Comparison of ENCODE assay signal across 1 cellular context in genomic region chr19:46487802-46488445, GRCh38.
TF ChIP-seq lines count a peak whose summit lies in the region.

No MANE protein-coding gene starts in this region.

TF ChIP-seq in HepG2, 621 proteins besides CTCF, POLR2A, EP300 and RAD21 (continues in another document):
- TF ChIP-seq NR2F6 (IDR thresholded peaks at IDR 0.05) (no peak), NR2F6 (CRISPR knock-in tag; IDR thresholded peaks at IDR 0.05) (peak; percentile 17; the same call in 1 of the 2 replicates), ATF7-NPFF (CRISPR knock-in tag; IDR thresholded peaks at IDR 0.05; ENCODE audit: low read depth) (0 out of 2 replicates have a peak, but pooled peaks have one; percentile 3), ZNF782 (CRISPR knock-in tag; IDR thresholded peaks at IDR 0.05; ENCODE audit: borderline replicate concordance) (peak; percentile 47; the same call in 1 of the 2 replicates), ZNF296 (CRISPR knock-in tag; conservative IDR thresholded peaks at IDR 0.05) (no peak), CBX2 (IDR thresholded peaks at IDR 0.05; ENCODE audit: low read depth, low read length) (no peak), CBX2 (CRISPR knock-in tag; IDR thresholded peaks at IDR 0.05; ENCODE audit: low read depth) (no peak), SRSF1 (optimal IDR thresholded peaks at IDR 0.05; ENCODE audit: low read depth, low read length) (peak; percentile 45), CHCHD3 (CRISPR knock-in tag; IDR thresholded peaks at IDR 0.05) (no peak), ZBTB20 (CRISPR knock-in tag; IDR thresholded peaks at IDR 0.05; ENCODE audit: borderline replicate concordance, low read depth) (no peak), ZBTB25 (CRISPR knock-in tag; IDR thresholded peaks at IDR 0.05) (no peak), FOXA3 (CRISPR knock-in tag; IDR thresholded peaks at IDR 0.05) (peak; percentile 21; the same call in 1 of the 2 replicates), ZNF607 (CRISPR knock-in tag; IDR thresholded peaks at IDR 0.05; ENCODE audit: borderline replicate concordance) (0 out of 2 replicates have a peak, but pooled peaks have one; percentile 42), ZNF772 (CRISPR knock-in tag; IDR thresholded peaks at IDR 0.05) (peak; percentile 41; the same call in 1 of the 2 replicates), PITX1 (CRISPR knock-in tag; IDR thresholded peaks at IDR 0.05) (0 out of 2 replicates have a peak, but pooled peaks have one; percentile 13), SALL1 (CRISPR knock-in tag; IDR thresholded peaks at IDR 0.05) (peak; percentile 56; the same call in 1 of the 2 replicates), ZSCAN9 (CRISPR knock-in tag; IDR thresholded peaks at IDR 0.05; ENCODE audit: borderline replicate concordance) (no peak), FOSL2 (CRISPR knock-in tag; IDR thresholded peaks at IDR 0.05) (peak; percentile 10; the same call in 1 of the 2 replicates), ELF3 (CRISPR knock-in tag; IDR thresholded peaks at IDR 0.05) (0 out of 2 replicates have a peak, but pooled peaks have one; percentile 20), ZNF17 (CRISPR knock-in tag; IDR thresholded peaks at IDR 0.05) (no peak), HINFP (CRISPR knock-in tag; IDR thresholded peaks at IDR 0.05; ENCODE audit: low read depth) (0 out of 2 replicates have a peak, but pooled peaks have one; percentile 66), ZNF788 (CRISPR knock-in tag; IDR thresholded peaks at IDR 0.05; ENCODE audit: borderline replicate concordance) (no peak), NFKB2 (CRISPR knock-in tag; IDR thresholded peaks at IDR 0.05; ENCODE audit: borderline replicate concordance) (peak; percentile 35; the same call in 1 of the 2 replicates), GPN1 (CRISPR knock-in tag; IDR thresholded peaks at IDR 0.05; ENCODE audit: borderline replicate concordance) (no peak), AFF4 (CRISPR knock-in tag; IDR thresholded peaks at IDR 0.05) (no peak), ZEB1 (IDR thresholded peaks at IDR 0.05; ENCODE audit: insufficient replicate concordance, low read depth) (no peak), FOXM1 (CRISPR knock-in tag; IDR thresholded peaks at IDR 0.05) (no peak), KLF16 (CRISPR knock-in tag; IDR thresholded peaks at IDR 0.05) (0 out of 4 replicates have a peak, but pooled peaks of 1 of the 2 experiments have one; percentile 25), MZF1 (CRISPR knock-in tag; IDR thresholded peaks at IDR 0.05; ENCODE audit: borderline replicate concordance) (no peak), ZNF512 (CRISPR knock-in tag; IDR thresholded peaks at IDR 0.05) (0 out of 2 replicates have a peak, but pooled peaks have one; percentile 32), ZNF20 (CRISPR knock-in tag; IDR thresholded peaks at IDR 0.05) (no peak), NCOA2 (CRISPR knock-in tag; IDR thresholded peaks at IDR 0.05) (no peak), HIVEP1 (CRISPR knock-in tag; IDR thresholded peaks at IDR 0.05) (peak; percentile 45; the same call in 1 of the 2 replicates), ZFP37 (CRISPR knock-in tag; IDR thresholded peaks at IDR 0.05; ENCODE audit: borderline replicate concordance) (no peak), MAFF (IDR thresholded peaks at IDR 0.05; ENCODE audit: low read depth, low read length) (no peak), ARNT2 (CRISPR knock-in tag; IDR thresholded peaks at IDR 0.05; ENCODE audit: low read depth) (no peak), ATF5 (CRISPR knock-in tag; IDR thresholded peaks at IDR 0.05; ENCODE audit: low read depth) (no peak), KDM5B (CRISPR knock-in tag; IDR thresholded peaks at IDR 0.05; ENCODE audit: borderline replicate concordance) (peak; percentile 44; the same call in 1 of the 2 replicates)
- TF ChIP-seq, protein P1, sequence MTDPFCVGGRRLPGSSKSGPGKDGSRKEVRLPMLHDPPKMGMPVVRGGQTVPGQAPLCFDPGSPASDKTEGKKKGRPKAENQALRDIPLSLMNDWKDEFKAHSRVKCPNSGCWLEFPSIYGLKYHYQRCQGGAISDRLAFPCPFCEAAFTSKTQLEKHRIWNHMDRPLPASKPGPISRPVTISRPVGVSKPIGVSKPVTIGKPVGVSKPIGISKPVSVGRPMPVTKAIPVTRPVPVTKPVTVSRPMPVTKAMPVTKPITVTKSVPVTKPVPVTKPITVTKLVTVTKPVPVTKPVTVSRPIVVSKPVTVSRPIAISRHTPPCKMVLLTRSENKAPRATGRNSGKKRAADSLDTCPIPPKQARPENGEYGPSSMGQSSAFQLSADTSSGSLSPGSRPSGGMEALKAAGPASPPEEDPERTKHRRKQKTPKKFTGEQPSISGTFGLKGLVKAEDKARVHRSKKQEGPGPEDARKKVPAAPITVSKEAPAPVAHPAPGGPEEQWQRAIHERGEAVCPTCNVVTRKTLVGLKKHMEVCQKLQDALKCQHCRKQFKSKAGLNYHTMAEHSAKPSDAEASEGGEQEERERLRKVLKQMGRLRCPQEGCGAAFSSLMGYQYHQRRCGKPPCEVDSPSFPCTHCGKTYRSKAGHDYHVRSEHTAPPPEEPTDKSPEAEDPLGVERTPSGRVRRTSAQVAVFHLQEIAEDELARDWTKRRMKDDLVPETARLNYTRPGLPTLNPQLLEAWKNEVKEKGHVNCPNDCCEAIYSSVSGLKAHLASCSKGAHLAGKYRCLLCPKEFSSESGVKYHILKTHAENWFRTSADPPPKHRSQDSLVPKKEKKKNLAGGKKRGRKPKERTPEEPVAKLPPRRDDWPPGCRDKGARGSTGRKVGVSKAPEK (CRISPR knock-in tag; IDR thresholded peaks at IDR 0.05; ENCODE audit: borderline replicate concordance), result peak; percentile 66; the same call in 1 of the 2 replicates
- TF ChIP-seq, protein P2, sequence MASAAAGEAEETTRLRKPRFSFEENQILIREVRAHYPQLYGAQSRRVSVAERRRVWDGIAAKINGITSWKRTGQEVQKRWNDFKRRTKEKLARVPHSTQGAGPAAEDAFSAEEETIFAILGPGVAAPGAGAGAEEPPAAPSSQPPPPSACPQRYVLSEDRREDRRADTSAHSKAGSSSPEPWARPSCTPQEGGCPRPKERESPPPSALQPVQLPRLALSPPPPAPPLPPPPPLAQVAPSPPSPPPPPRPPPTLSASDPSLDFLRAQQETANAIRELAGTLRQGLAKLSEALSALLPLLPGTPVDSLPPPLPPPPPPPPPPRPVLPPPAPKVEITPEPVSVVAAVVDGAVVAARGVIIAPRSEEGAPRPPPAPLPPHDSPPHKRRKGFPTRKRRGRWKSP (CRISPR knock-in tag; IDR thresholded peaks at IDR 0.05), result no peak
- TF ChIP-seq, protein P3, sequence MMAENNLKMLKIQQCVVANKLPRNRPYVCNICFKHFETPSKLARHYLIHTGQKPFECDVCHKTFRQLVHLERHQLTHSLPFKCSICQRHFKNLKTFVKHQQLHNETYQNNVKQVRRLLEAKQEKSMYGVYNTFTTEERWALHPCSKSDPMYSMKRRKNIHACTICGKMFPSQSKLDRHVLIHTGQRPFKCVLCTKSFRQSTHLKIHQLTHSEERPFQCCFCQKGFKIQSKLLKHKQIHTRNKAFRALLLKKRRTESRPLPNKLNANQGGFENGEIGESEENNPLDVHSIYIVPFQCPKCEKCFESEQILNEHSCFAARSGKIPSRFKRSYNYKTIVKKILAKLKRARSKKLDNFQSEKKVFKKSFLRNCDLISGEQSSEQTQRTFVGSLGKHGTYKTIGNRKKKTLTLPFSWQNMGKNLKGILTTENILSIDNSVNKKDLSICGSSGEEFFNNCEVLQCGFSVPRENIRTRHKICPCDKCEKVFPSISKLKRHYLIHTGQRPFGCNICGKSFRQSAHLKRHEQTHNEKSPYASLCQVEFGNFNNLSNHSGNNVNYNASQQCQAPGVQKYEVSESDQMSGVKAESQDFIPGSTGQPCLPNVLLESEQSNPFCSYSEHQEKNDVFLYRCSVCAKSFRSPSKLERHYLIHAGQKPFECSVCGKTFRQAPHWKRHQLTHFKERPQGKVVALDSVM (CRISPR knock-in tag; IDR thresholded peaks at IDR 0.05), result no peak
- TF ChIP-seq, protein P4, sequence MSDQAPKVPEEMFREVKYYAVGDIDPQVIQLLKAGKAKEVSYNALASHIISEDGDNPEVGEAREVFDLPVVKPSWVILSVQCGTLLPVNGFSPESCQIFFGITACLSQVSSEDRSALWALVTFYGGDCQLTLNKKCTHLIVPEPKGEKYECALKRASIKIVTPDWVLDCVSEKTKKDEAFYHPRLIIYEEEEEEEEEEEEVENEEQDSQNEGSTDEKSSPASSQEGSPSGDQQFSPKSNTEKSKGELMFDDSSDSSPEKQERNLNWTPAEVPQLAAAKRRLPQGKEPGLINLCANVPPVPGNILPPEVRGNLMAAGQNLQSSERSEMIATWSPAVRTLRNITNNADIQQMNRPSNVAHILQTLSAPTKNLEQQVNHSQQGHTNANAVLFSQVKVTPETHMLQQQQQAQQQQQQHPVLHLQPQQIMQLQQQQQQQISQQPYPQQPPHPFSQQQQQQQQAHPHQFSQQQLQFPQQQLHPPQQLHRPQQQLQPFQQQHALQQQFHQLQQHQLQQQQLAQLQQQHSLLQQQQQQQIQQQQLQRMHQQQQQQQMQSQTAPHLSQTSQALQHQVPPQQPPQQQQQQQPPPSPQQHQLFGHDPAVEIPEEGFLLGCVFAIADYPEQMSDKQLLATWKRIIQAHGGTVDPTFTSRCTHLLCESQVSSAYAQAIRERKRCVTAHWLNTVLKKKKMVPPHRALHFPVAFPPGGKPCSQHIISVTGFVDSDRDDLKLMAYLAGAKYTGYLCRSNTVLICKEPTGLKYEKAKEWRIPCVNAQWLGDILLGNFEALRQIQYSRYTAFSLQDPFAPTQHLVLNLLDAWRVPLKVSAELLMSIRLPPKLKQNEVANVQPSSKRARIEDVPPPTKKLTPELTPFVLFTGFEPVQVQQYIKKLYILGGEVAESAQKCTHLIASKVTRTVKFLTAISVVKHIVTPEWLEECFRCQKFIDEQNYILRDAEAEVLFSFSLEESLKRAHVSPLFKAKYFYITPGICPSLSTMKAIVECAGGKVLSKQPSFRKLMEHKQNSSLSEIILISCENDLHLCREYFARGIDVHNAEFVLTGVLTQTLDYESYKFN (CRISPR knock-in tag; conservative IDR thresholded peaks at IDR 0.05), result peak; percentile 30; the same call in 1 of the 2 replicates
- TF ChIP-seq, protein P5, sequence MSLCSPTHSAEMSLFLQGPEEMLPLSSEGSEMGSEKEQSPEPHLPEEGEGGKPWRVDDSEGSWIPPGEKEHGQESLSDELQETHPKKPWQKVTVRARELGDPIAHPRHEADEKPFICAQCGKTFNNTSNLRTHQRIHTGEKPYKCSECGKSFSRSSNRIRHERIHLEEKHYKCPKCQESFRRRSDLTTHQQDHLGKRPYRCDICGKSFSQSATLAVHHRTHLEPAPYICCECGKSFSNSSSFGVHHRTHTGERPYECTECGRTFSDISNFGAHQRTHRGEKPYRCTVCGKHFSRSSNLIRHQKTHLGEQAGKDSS (CRISPR knock-in tag; IDR thresholded peaks at IDR 0.05; ENCODE audit: borderline replicate concordance, low read depth), result 0 out of 2 replicates have a peak, but pooled peaks have one; percentile 41
